Comparison of ENCODE assay signal across 8 cellular contexts in genomic region chr19:6772028-6772865, GRCh38. TPM values are rescaled to one million over a fixed set of nuclear protein-coding genes. Genes with fewer than 3 reads are reported as not detected.
DNase-seq lines count a peak whose midpoint lies in the region; ATAC-seq and TF ChIP-seq lines count a peak whose summit lies in the region.

TSS of gene VAV1 (plus strand) at chr19:6772708. CDS start at chr19:6772808, 100 bp downstream.

- ATAC-seq in HG03280 (IDR thresholded peaks at IDR 0.05; ENCODE audit: unreplicated experiment) (peak; percentile 34), activated B cell treated with CpG ODN at 0.5 μM for 24 hours (ENCODE audit: low read depth) (peak; percentile 58)

- peaks cover 15% of the 10 kb centered on the region for H3K36me3 ChIP-seq in neutrophil

- H3K27ac ChIP-seq in neutrophil: peak within 1 kb of the TSS; percentile 95
- peak within 1 kb of the TSS; percentile 27 for H3K27ac ChIP-seq in temporal lobe (ENCODE audit: low read depth, low read length)

- H3K27me3 Mint-ChIP-seq in activated B cell treated with CpG ODN at 0.5 μM for 24 hours: no peaks in the 10 kb centered on the region
- no peaks in the 10 kb centered on the region for H3K27me3 Mint-ChIP-seq in chondrocyte (ENCODE audit: low read depth)

- intact Hi-C loops in activated B cell treated with CpG ODN at 0.5 μM for 24 hours (cut with micrococcal nuclease): loop anchor here (1.0 to 2.0 kb wide), 6 partner anchors 19 to 399 kb away; partner anchors contain the start of genes ALKBH7 and GPR108

- TF ChIP-seq CTCF in GM10248 (IDR thresholded peaks at IDR 0.05; ENCODE audit: control extremely low read depth, extremely low read depth, low read depth, missing control alignments) (peak; percentile 56), activated B cell treated with CpG ODN at 0.5 μM for 24 hours (IDR thresholded peaks at IDR 0.05) (no peak), chondrocyte (IDR thresholded peaks at IDR 0.05) (peak; percentile 32), neutrophil (IDR thresholded peaks at IDR 0.05) (peak; percentile 68)

- no peaks in the 10 kb centered on the region for H3K27me3 ChIP-seq in neutrophil

- H3K9me3 Mint-ChIP-seq in activated B cell treated with CpG ODN at 0.5 μM for 24 hours (no peaks in the 10 kb centered on the region), chondrocyte (ENCODE audit: low read depth) (no peaks in the 10 kb centered on the region)

- H3K36me3 Mint-ChIP-seq in activated B cell treated with CpG ODN at 0.5 μM for 24 hours (ENCODE audit: low read depth) (peaks cover 36% of the 10 kb centered on the region), chondrocyte (ENCODE audit: low read depth) (no peaks in the 10 kb centered on the region)

- peak within 1 kb of the TSS; percentile 99 to 100 for H3K4me3 ChIP-seq in neutrophil (ENCODE audit: low read depth in 1 of 2, low read length in 1 of 2)

- H3K27ac Mint-ChIP-seq in activated B cell treated with CpG ODN at 0.5 μM for 24 hours (peak within 1 kb of the TSS; percentile 92), chondrocyte (ENCODE audit: unreplicated experiment) (no peak within 1 kb of the TSS)

- peaks cover 68 to 75% of the 10 kb centered on the region in 2 experiments for H3K4me1 ChIP-seq in neutrophil (ENCODE audit: control insufficient read depth in 1 of 2, insufficient read depth in 1 of 2, low read depth in 1 of 2, low read length in 1 of 2)

- POLR2A ChIA-PET in GM10248 (lab: Yijun Ruan, JAX): interaction anchor here (0.5 to 1.8 kb wide), 8 partner anchors 26 to 241 kb away, joined by 3 to 8 read pairs (median 4); partner anchors contain the start of gene TNFSF9
- POLR2A ChIA-PET in activated B cell treated with CpG ODN at 0.5 μM for 24 hours (lab: Charles Lee): interaction anchor here (0.5 to 10.1 kb wide), 36 partner anchors 9 to 1943 kb away, joined by 3 to 333 read pairs (median 4); partner anchors contain the start of genes DENND1C, GPR108, KHSRP and SAFB2
- POLR2A ChIA-PET in HEK293T (lab: Yijun Ruan, JAX): no interaction called here

- no peaks in the 10 kb centered on the region for H3K9me3 ChIP-seq in neutrophil

- peak; percentile 95 for DNase-seq in GM10248 (ENCODE audit: extremely low spot score)
- peak; percentile 71 for DNase-seq in activated B cell treated with CpG ODN at 0.5 μM for 24 hours
- no peak for DNase-seq in chondrocyte (ENCODE audit: low spot score)
- DNase-seq in HEK293T (ENCODE audit: extremely low spot score): no peak
- DNase-seq in NCI-H2171 treated with DMSO at 0.1 percent for 48 hours (lab: John Stamatoyannopoulos, UW): no peak

- H3K4me3 Mint-ChIP-seq in activated B cell treated with CpG ODN at 0.5 μM for 24 hours (peak within 1 kb of the TSS; percentile 95), chondrocyte (ENCODE audit: unreplicated experiment) (no peak within 1 kb of the TSS)

- H3K4me1 Mint-ChIP-seq in activated B cell treated with CpG ODN at 0.5 μM for 24 hours: peaks cover 60% of the 10 kb centered on the region
- H3K4me1 Mint-ChIP-seq in chondrocyte (ENCODE audit: low read depth): peaks cover 4% of the 10 kb centered on the region

- CTCF ChIA-PET in GM10248 (lab: Yijun Ruan, JAX) (interaction anchor here (0.8 to 3.3 kb wide), 18 partner anchors 9 to 787 kb away, joined by 3 to 25 read pairs (median 4); partner anchors contain the start of genes GPR108 and TRIP10), activated B cell treated with CpG ODN at 0.5 μM for 24 hours (lab: Charles Lee) (interaction anchor here (0.8 to 3.5 kb wide), 7 partner anchors 15 to 141 kb away, joined by 3 to 31 read pairs (median 6); partner anchors contain the start of gene GPR108), HEK293T (lab: Yijun Ruan, JAX) (no interaction called here)

TF ChIP-seq in HEK293T, 16 proteins besides CTCF, POLR2A, EP300 and RAD21:
- TF ChIP-seq SUZ12 (IDR thresholded peaks at IDR 0.05) (no peak), FOXM1 (IDR thresholded peaks at IDR 0.05; ENCODE audit: borderline replicate concordance) (no peak), FOXK2 (IDR thresholded peaks at IDR 0.05) (no peak), ZNF384 (IDR thresholded peaks at IDR 0.05) (no peak), BHLHE40 (IDR thresholded peaks at IDR 0.05; ENCODE audit: borderline replicate concordance) (no peak), PKNOX1 (IDR thresholded peaks at IDR 0.05) (no peak), LEF1 (IDR thresholded peaks at IDR 0.05; ENCODE audit: borderline replicate concordance) (no peak), CTBP1 (IDR thresholded peaks at IDR 0.05; ENCODE audit: borderline replicate concordance) (no peak)
TF ChIP-seq in HEK293T: peak in this region for 0.

RNA-seq across cellular contexts. Expression of gene VAV1, which starts in this region (rescaled TPM):
- total RNA-seq in activated B cell treated with CpG ODN at 0.5 μM for 24 hours: 105 and 121 TPM in 2 replicates
- not detected in 3 replicates for total RNA-seq in chondrocyte
- total RNA-seq in temporal lobe: 0.98 TPM

Comparison
In these comparisons a context has a peak if more than half of its experiments do, and no peak if none do; other contexts are left out.
1. RNA of gene VAV1 (total RNA-seq): 105 to 121 TPM in activated B cell treated with CpG ODN at 0.5 μM for 24 hours; 0.98 TPM in temporal lobe (single experiment) and not detected in chondrocyte; every median in the first group is over 10 times any median in the second.
2. DNase-seq: peak in GM10248 (single experiment) and activated B cell treated with CpG ODN at 0.5 μM for 24 hours (single experiment); none in chondrocyte (single experiment), HEK293T (single experiment) and NCI-H2171 treated with DMSO at 0.1 percent for 48 hours (single experiment).